ENCODE assay signal across 9 cellular contexts in genomic region chr9:124551472-124552339, GRCh38. TPM values are rescaled to one million over a fixed set of nuclear protein-coding genes. Genes with fewer than 3 reads are reported as not detected.
A peak's percentile ranks its signal among the peaks of the same experiment; 100 is the strongest.
DNase-seq lines count a peak whose midpoint lies in the region; ATAC-seq and TF ChIP-seq lines count a peak whose summit lies in the region.
"Had no signal": no experiment of that assay in that cellular context is flagged by ENCODE, and none has a peak within 500 bp of the region (broad histone marks: within the 10 kb centered on the region; RNA-seq: fewer than 3 reads in every experiment).

No MANE protein-coding gene starts in this region.

- intact Hi-C loops in posterior cingulate gyrus (cut with DNase I): loop anchor here (5.0 kb wide), 1 partner anchor 161 kb away; no protein-coding TSS in a partner anchor

- CTCF ChIA-PET in AG04450 (lab: Charles Lee): interaction anchor here (0.5 to 4.0 kb wide), 43 partner anchors 8 to 371 kb away, joined by 3 to 84 read pairs (median 5); no protein-coding TSS in a partner anchor

- POLR2A ChIA-PET in AG04450 (lab: Yijun Ruan, JAX): interaction anchor here (0.5 to 1.5 kb wide), 3 partner anchors 92 to 108 kb away, joined by 4 to 9 read pairs (median 7); no protein-coding TSS in a partner anchor

- H3K4me3 ChIP-seq in AG04450 (ENCODE audit: low read depth, low read length): no peak overlapping the region

- no peak for ATAC-seq in HG03439 (IDR thresholded peaks at IDR 0.05; ENCODE audit: unreplicated experiment)
- no peak for ATAC-seq in GM18867 (IDR thresholded peaks at IDR 0.05; ENCODE audit: unreplicated experiment)

- H3K27me3 ChIP-seq in AG04450 (ENCODE audit: control insufficient read depth, insufficient read depth, low read length): peaks cover 5% of the 10 kb centered on the region
- H3K27me3 ChIP-seq: neutrophil had no signal

- peak; percentile 34 for DNase-seq in AG04450 (ENCODE audit: low read depth, low spot score)
- DNase-seq in NCI-H2029 treated with DMSO at 0.1 percent for 48 hours (lab: John Stamatoyannopoulos, UW): peak; percentile 11
- DNase-seq in activated T-cell treated with anti-CD3 and anti-CD28 coated beads, Interleukin-2, amount 50 U/mL, for 48 hours: peak; percentile 46 to 56
- peak; percentile 25 for DNase-seq in germinal center (ENCODE audit: low spot score)
- peak; percentile 31 to 94 (median 58) for DNase-seq in posterior cingulate gyrus

- H3K27ac ChIP-seq in AG04450 (ENCODE audit: low read depth, low read length): no peak overlapping the region
- H3K27ac ChIP-seq: neutrophil had no signal

- TF ChIP-seq CTCF in AG04450 (IDR thresholded peaks at IDR 0.05; ENCODE audit: low read depth, low read length) (peak; percentile 87), GM12874 (IDR thresholded peaks at IDR 0.05; ENCODE audit: insufficient read depth, low read depth, low read length) (peak; percentile 48)

- H3K9me3 ChIP-seq in AG04450 (ENCODE audit: control insufficient read depth, insufficient read depth, low read length): no peaks in the 10 kb centered on the region
- H3K9me3 ChIP-seq: neutrophil had no signal

RNA-seq across cellular contexts. Expression of gene NR5A1, which starts 44.5 kb away (rescaled TPM):
- not detected in 2 replicates for polyA plus RNA-seq in AG04450 (2011; rRNA removed)
- not detected in 2 replicates for polyA minus RNA-seq in AG04450 (2011; rRNA and poly(A)+ RNA removed)
